ENCODE assay signal across 17 cellular contexts in genomic region chr3:14450506-14450905, GRCh38.
"Had no signal": no experiment of that assay in that cellular context is flagged by ENCODE, and none has a peak within 500 bp of the region (broad histone marks: within the 10 kb centered on the region; RNA-seq: fewer than 3 reads in every experiment).

No MANE protein-coding gene starts in this region.

- H3K9me3 Mint-ChIP-seq: naive thymus-derived CD8-positive, alpha-beta T cell had no signal

- H3K27me3 ChIP-seq: foreskin keratinocyte, hepatocyte, right atrium auricular region, sigmoid colon had no signal

- DNase-seq: dermis blood vessel endothelial cell; endodermal cell; erythroblast; foreskin keratinocyte; head of caudate nucleus; kidney; left colon; naive thymus-derived CD8-positive, alpha-beta T cell; sigmoid colon; stimulated activated CD4-positive, alpha-beta T cell treated with anti-CD3 and anti-CD28 coated beads, Interleukin-12 subunit alpha, Interleukin-12 subunit beta, amount 100 ng/mL, for 4 hours; stimulated activated naive CD4-positive, alpha-beta T cell treated with Interleukin-2 at 50 U/mL for 16 hours; trophoblast cell had no signal

- FAIRE-seq: colon, endothelial cell of umbilical vein, kidney had no signal

- H3K4me1 Mint-ChIP-seq: endodermal cell had no signal

- H3K4me3 ChIP-seq: hepatocyte, right atrium auricular region, sigmoid colon, skin epidermis had no signal

- H3K27ac ChIP-seq: foreskin keratinocyte, right atrium auricular region had no signal

- H3K27ac Mint-ChIP-seq: endodermal cell had no signal

- H3K4me3 Mint-ChIP-seq: endodermal cell; naive thymus-derived CD8-positive, alpha-beta T cell had no signal

- ATAC-seq: foreskin keratinocyte; left colon; naive thymus-derived CD8-positive, alpha-beta T cell had no signal

- H3K9me3 ChIP-seq: right atrium auricular region, sigmoid colon had no signal

- H3K27me3 Mint-ChIP-seq: naive thymus-derived CD8-positive, alpha-beta T cell had no signal
